21 cellular contexts compared by ENCODE assay signal in the genomic region with DNA sequence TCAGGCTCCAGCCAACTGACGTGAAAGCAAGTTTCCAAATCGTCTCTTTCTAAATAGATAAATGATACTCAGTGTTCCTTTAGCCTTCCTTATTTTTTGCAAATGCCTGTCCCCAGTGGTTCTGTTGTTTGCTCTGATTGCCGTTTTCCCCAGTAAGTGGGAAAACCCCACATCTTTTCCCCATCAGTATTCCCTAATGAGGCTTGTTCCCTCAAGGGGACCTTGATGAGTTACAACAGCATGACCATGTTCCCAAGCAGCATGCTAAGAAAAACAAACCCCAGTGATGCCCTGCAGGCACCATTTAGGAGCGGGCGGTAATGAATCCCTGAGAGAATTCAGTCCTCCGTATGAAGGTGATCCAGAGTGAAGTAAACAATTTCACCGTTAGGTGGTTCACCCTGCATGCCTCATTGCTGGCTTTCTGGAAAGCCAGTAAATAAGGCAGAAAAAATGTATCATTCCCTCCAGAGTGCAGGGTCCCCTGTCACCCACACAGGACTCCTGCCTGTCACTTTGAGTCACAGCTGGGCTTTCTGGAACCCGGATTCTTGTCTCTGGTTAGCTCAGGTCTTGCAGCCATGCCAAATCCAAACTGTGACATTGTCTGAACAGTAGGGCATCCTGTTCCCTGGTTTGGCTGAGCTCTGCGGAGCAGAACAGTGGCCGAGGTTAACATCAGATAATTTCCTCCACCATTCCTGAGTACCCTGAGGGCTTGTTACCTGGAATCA.
DNase-seq lines count a peak whose midpoint lies in the region; ATAC-seq and FAIRE-seq lines count a peak whose summit lies in the region.
"Had no signal": no experiment of that assay in that cellular context is flagged by ENCODE, and none has a peak within 500 bp of the region (broad histone marks: within the 10 kb centered on the region; RNA-seq: fewer than 3 reads in every experiment).

No MANE protein-coding gene starts in this region.

- H3K27me3 Mint-ChIP-seq in T-helper 2 cell treated with Interferon-gamma antibody and Interleukin-4, amounts not matched to agents 5 μg/mL and 100 μg/mL, for 36 hours (ENCODE audit: low read depth): peaks cover 4% of the 10 kb centered on the region
- H3K27me3 Mint-ChIP-seq: brain had no signal

- peak; percentile 95 for FAIRE-seq in urothelium cell line (lab: Jason Lieb, UNC)
- FAIRE-seq: endothelial cell of umbilical vein, GM12891, H1 had no signal

- DNase-seq in T-helper 2 cell treated with Interferon-gamma antibody and Interleukin-4, amounts not matched to agents 5 μg/mL and 100 μg/mL, for 36 hours (ENCODE audit: low spot score): peak; percentile 18
- no peak for DNase-seq in T-helper 2 cell
- DNase-seq in left ventricle myocardium superior: no peak
- DNase-seq in cardiac septum (ENCODE audit: low spot score): no peak
- DNase-seq in sciatic nerve (ENCODE audit: low spot score): no peak
- no peak for DNase-seq in urothelium cell line (ENCODE audit: low spot score)
- DNase-seq: Calu3; DND-41; Kasumi-1; left lung; naive thymus-derived CD4-positive, alpha-beta T cell; NCI-H1694; NCI-H2171; NCI-H524; PC-3 had no signal

- H3K4me3 Mint-ChIP-seq in T-helper 2 cell treated with Interferon-gamma antibody and Interleukin-4, amounts not matched to agents 5 μg/mL and 100 μg/mL, for 36 hours: no peak overlapping the region
- H3K4me3 Mint-ChIP-seq: brain; naive thymus-derived CD4-positive, alpha-beta T cell had no signal

- H3K4me1 Mint-ChIP-seq in T-helper 2 cell treated with Interferon-gamma antibody and Interleukin-4, amounts not matched to agents 5 μg/mL and 100 μg/mL, for 36 hours (ENCODE audit: low read depth): no peaks in the 10 kb centered on the region
- H3K4me1 Mint-ChIP-seq: brain; naive thymus-derived CD4-positive, alpha-beta T cell had no signal

- peaks cover 6% of the 10 kb centered on the region for H3K9me3 Mint-ChIP-seq in T-helper 2 cell treated with Interferon-gamma antibody and Interleukin-4, amounts not matched to agents 5 μg/mL and 100 μg/mL, for 36 hours

- no peak overlapping the region for H3K27ac Mint-ChIP-seq in T-helper 2 cell treated with Interferon-gamma antibody and Interleukin-4, amounts not matched to agents 5 μg/mL and 100 μg/mL, for 36 hours
- H3K27ac Mint-ChIP-seq: brain; naive thymus-derived CD4-positive, alpha-beta T cell had no signal

- ATAC-seq in left ventricle myocardium superior: peak; percentile 43
- peak; percentile 91 for ATAC-seq in sciatic nerve
- no peak for ATAC-seq in GM21360 (IDR thresholded peaks at IDR 0.05; ENCODE audit: unreplicated experiment)
- no peak for ATAC-seq in GM21717 (IDR thresholded peaks at IDR 0.05; ENCODE audit: unreplicated experiment)
- ATAC-seq: left lung; naive thymus-derived CD4-positive, alpha-beta T cell; PC-3 had no signal

- intact Hi-C loops in left ventricle myocardium superior (cut with micrococcal nuclease) (no loop called here), cardiac septum (cut with DNase I) (no loop called here), sciatic nerve (cut with DNase I) (no loop called here)

- H3K36me3 Mint-ChIP-seq in T-helper 2 cell treated with Interferon-gamma antibody and Interleukin-4, amounts not matched to agents 5 μg/mL and 100 μg/mL, for 36 hours (ENCODE audit: low read depth): no peaks in the 10 kb centered on the region
- H3K36me3 Mint-ChIP-seq: brain; naive thymus-derived CD4-positive, alpha-beta T cell had no signal

Comparison
In these comparisons a context has a peak if more than half of its experiments do, and no peak if none do; other contexts are left out.
1. ATAC-seq: peak in left ventricle myocardium superior (single experiment) and sciatic nerve (single experiment); none in GM21360 (single experiment) and GM21717 (single experiment).